10 cellular contexts compared by ENCODE assay signal in the genomic region with DNA sequence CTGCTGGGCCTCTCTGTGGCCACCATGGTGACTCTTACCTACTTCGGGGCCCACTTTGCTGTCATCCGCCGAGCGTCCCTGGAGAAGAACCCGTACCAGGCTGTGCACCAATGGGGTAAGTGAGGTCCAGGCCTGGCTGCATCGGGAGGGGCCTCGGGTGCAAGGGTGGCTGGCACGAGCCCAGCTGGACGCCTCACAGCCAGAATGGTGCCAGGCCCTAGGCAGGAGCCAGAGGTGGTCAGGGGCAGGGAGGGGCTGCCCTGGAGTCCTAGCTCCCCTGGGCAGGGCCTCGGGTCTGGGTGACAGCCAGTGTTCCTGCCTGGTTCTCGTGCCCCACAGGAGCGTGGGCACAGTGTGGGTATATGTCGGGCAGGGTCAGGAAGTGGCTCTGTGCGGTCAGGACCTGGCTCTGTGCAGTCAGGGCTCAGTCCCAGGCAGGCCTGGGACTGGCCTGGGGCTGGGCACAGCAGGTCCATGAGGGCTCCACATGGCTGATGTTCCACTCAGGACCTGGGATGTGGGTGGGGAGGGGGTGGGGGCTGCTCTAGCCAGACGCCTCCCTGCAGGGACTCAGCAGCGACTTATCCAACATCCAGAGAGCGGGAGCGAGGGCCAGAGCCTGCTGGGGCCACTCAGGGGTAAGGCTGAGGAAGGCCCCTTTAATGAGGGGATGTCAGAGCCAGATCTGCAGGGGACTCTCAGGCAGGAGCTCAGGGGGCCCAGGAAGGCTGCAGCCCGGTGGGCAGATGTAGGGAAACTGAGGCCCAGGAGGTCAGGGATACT. TPM values are rescaled to one million over a fixed set of nuclear protein-coding genes. Genes with fewer than 3 reads are reported as not detected.
DNase-seq lines count a peak whose midpoint lies in the region; ATAC-seq and TF ChIP-seq lines count a peak whose summit lies in the region.
"Had no signal": no experiment of that assay in that cellular context is flagged by ENCODE, and none has a peak within 500 bp of the region (broad histone marks: within the 10 kb centered on the region; RNA-seq: fewer than 3 reads in every experiment).

No MANE protein-coding gene starts in this region.

- peak; percentile 63 for DNase-seq in activated effector memory CD4-positive, alpha-beta T cell treated with anti-CD3 and anti-CD28 coated beads, Interleukin-2, amount 50 U/mL, for 16 hours
- no peak for DNase-seq in activated effector memory CD4-positive, alpha-beta T cell treated with Interleukin-2 at 50 U/mL for 16 hours
- DNase-seq in coronary artery (ENCODE audit: low spot score): peak; percentile 74
- peak in 2 of 3 donors; percentile 1 to 58 for DNase-seq in mucosa of descending colon
- DNase-seq in upper lobe of right lung: peak; percentile 82
- DNase-seq in brain microvascular endothelial cell: no peak
- DNase-seq in GM13977 (ENCODE audit: low spot score): no peak
- DNase-seq: NCI-H1694 treated with DMSO at 0.1 percent for 48 hours, SHP77 treated with DMSO at 0.1 percent for 48 hours had no signal

- no peaks in the 10 kb centered on the region for H3K9me3 ChIP-seq in mucosa of descending colon
- no peaks in the 10 kb centered on the region for H3K9me3 ChIP-seq in upper lobe of right lung

- no peaks in the 10 kb centered on the region for H3K27me3 ChIP-seq in upper lobe of right lung
- no peaks in the 10 kb centered on the region for H3K27me3 ChIP-seq in brain microvascular endothelial cell (replicated peaks)

- H3K4me3 ChIP-seq in coronary artery: peak overlapping the region; percentile 35
- H3K4me3 ChIP-seq in mucosa of descending colon: no peak overlapping the region
- peak overlapping the region; percentile 31 for H3K4me3 ChIP-seq in upper lobe of right lung
- H3K4me3 ChIP-seq in brain microvascular endothelial cell (ENCODE audit: low read depth, low read length): no peak overlapping the region

- H3K36me3 ChIP-seq in mucosa of descending colon (ENCODE audit: low read depth) (no peaks in the 10 kb centered on the region), upper lobe of right lung (no peaks in the 10 kb centered on the region), brain microvascular endothelial cell (replicated peaks) (no peaks in the 10 kb centered on the region)

- H3K4me1 ChIP-seq in mucosa of descending colon (ENCODE audit: low read depth) (peaks cover 8% of the 10 kb centered on the region), upper lobe of right lung (peaks cover 38% of the 10 kb centered on the region)

- in situ Hi-C loops in brain microvascular endothelial cell (cut with HindIII; ENCODE audit: low pct_ligation_motif_present, low sequenced_read_pairs) (no loop called here), GM13977 (cut with MboI; ENCODE audit: low pct_unique_long_range_greater_than_20kb, low sequenced_read_pairs, unreplicated experiment) (no loop called here)

- intact Hi-C loops in mucosa of descending colon (cut with DNase I, micrococcal nuclease) (loop anchor here in 1 of 2 donors (5.0 kb wide), 1 partner anchor 119 kb away; no protein-coding TSS in a partner anchor), upper lobe of right lung (cut with DNase I) (loop anchor here (5.0 kb wide), 2 partner anchors 106 to 119 kb away; no protein-coding TSS in a partner anchor)

- TF ChIP-seq CTCF in coronary artery (IDR thresholded peaks at IDR 0.05) (no peak), mucosa of descending colon (IDR thresholded peaks at IDR 0.05) (no peak), upper lobe of right lung (IDR thresholded peaks at IDR 0.05) (no peak), brain microvascular endothelial cell (IDR thresholded peaks at IDR 0.05; ENCODE audit: low read depth, low read length, missing control alignments) (no peak), GM13977 (IDR thresholded peaks at IDR 0.05; ENCODE audit: extremely low read depth, insufficient read depth, missing control alignments) (no peak)

- ATAC-seq in mucosa of descending colon: peak; percentile 2
- ATAC-seq in upper lobe of right lung: peak; percentile 57
- no peak for ATAC-seq in GM18858 (IDR thresholded peaks at IDR 0.05; ENCODE audit: unreplicated experiment)

- H3K27ac ChIP-seq in coronary artery (peak overlapping the region; percentile 54 to 60), upper lobe of right lung (peak overlapping the region; percentile 66), brain microvascular endothelial cell (no peak overlapping the region)

RNA-seq across cellular contexts. Expression of gene TSPAN32, which starts 1.2 kb away (rescaled TPM):
- total RNA-seq in mucosa of descending colon: 1 to 10 TPM; 1.2 to 2.8 (median 2.6) TPM
- total RNA-seq in upper lobe of right lung: 12.2 TPM

RNA-seq across cellular contexts. Expression of gene C11orf21, which starts 1.3 kb away (rescaled TPM):
- total RNA-seq in mucosa of descending colon (1 to 10 TPM in 2 of 3 donors, under 1 TPM in 1; 0.35 to 2.3 (median 1.9) TPM), upper lobe of right lung (6.5 TPM)

RNA-seq across cellular contexts. Expression of gene ASCL2, which starts 32.6 kb away (rescaled TPM):
- 1 to 10 TPM; 2.6 to 8.4 (median 8.1) TPM for total RNA-seq in mucosa of descending colon
- 2.2 TPM for total RNA-seq in upper lobe of right lung

Comparison
In these comparisons a context has a peak if more than half of its experiments do, and no peak if none do; other contexts are left out.
1. DNase-seq: peak in activated effector memory CD4-positive, alpha-beta T cell treated with anti-CD3 and anti-CD28 coated beads, Interleukin-2, amount 50 U/mL, for 16 hours (single experiment), coronary artery (single experiment), mucosa of descending colon (2 of 3) and upper lobe of right lung (single experiment); none in activated effector memory CD4-positive, alpha-beta T cell treated with Interleukin-2 at 50 U/mL for 16 hours (single experiment), brain microvascular endothelial cell (single experiment) and GM13977 (single experiment).
2. H3K4me3 ChIP-seq: peak in coronary artery (single experiment) and upper lobe of right lung (single experiment); none in mucosa of descending colon (single experiment) and brain microvascular endothelial cell (single experiment).